Comparison of ENCODE assay signal across 16 cellular contexts in the genomic region with DNA sequence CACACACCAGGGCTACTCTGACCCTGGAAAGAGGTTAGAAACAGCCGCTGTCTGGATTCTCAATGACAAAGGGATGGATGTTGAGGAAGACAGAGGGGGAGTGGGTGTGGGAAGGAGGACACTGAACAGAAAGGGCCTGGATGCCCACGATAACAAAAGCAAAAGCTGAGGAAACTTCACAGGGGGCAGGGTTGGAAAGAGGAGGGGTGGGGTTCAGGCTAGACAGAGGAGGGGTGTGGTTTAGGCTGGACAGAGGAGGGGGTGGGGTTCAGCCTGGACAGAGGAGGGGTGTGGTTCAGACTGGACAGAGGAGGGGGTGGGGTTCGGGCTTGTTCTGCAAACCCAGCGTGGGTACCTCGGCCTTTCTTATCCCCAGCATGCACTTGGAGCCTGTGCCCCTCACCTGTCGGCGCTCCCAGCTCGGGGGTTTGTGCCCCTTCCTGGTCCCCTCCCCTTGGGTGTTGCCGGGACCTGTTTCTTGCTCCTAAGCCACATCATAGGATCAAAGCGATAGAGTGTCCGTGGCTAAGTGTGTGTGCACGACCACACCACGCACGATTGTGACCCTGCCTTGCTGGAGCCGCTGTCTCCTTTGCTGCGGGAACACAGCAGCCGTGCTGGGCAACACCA.
"Had no signal": no experiment of that assay in that cellular context is flagged by ENCODE, and none has a peak within 500 bp of the region (broad histone marks: within the 10 kb centered on the region; RNA-seq: fewer than 3 reads in every experiment).

No MANE protein-coding gene starts in this region.

- ATAC-seq: activated T-cell treated with anti-CD3 and anti-CD28 coated beads, Interleukin-2, amount 50 U/mL, for 72 hours; gastroesophageal sphincter; left lung; T-helper 17 cell had no signal

- DNase-seq: activated CD4-positive, alpha-beta T cell treated with anti-CD3 and anti-CD28 coated beads, Interleukin-2, amount 10 ng/mL, durations not matched to agents 7 days and 5 days; activated CD8-positive, alpha-beta memory T cell treated with anti-CD3 and anti-CD28 coated beads, Interleukin-2, amount 50 U/mL, for 48 hours; activated naive CD4-positive, alpha-beta T cell; activated T-cell treated with anti-CD3 and anti-CD28 coated beads, Interleukin-2, amount 50 U/mL, for 72 hours; anterior cingulate cortex; erythroblast; heart right ventricle; naive B cell; small intestine; stimulated activated CD4-positive, alpha-beta T cell treated with anti-CD3 and anti-CD28 coated beads, Interleukin-4, amount 100 ng/mL, for 4 hours; stimulated activated CD8-positive, alpha-beta memory T cell treated with anti-CD3 and anti-CD28 coated beads, Interleukin-4, amount 100 ng/mL, for 48 hours; stimulated activated naive CD4-positive, alpha-beta T cell treated with Interleukin-2 at 50 U/mL for 16 hours; T-helper 17 cell had no signal

- H3K4me3 ChIP-seq: gastroesophageal sphincter, heart right ventricle, left lung, tibial nerve had no signal

- H3K36me3 ChIP-seq: gastroesophageal sphincter, heart right ventricle, left lung, tibial nerve had no signal

- H3K27me3 ChIP-seq: tibial nerve had no signal

- H3K27ac ChIP-seq: gastroesophageal sphincter, heart right ventricle, left lung, tibial nerve had no signal
